In genomic region chr12:54191126-54191525, GRCh38 we compare ENCODE assay signal across 13 cellular contexts. TPM values are rescaled to one million over a fixed set of nuclear protein-coding genes. Genes with fewer than 3 reads are reported as not detected.
DNase-seq lines count a peak whose midpoint lies in the region; ATAC-seq and TF ChIP-seq lines count a peak whose summit lies in the region.
"Had no signal": no experiment of that assay in that cellular context is flagged by ENCODE, and none has a peak within 500 bp of the region (broad histone marks: within the 10 kb centered on the region; RNA-seq: fewer than 3 reads in every experiment).

No MANE protein-coding gene starts in this region.

- no peaks in the 10 kb centered on the region for H3K9me3 Mint-ChIP-seq in stimulated activated memory B cell treated with anti-CD40 and anti-IgM and Interleukin-4, amounts not matched to agents 10 μg/mL and 1 μg/mL and 100 μg/mL, for 72 hours
- H3K9me3 Mint-ChIP-seq: activated B cell treated with CpG ODN at 0.5 μM for 24 hours; activated naive CD8-positive, alpha-beta T cell treated with anti-CD3 and anti-CD28 coated beads, Interleukin-2, amount 10 ng/mL, durations not matched to agents 7 days and 5 days; activated T-helper 1 cell treated with anti-CD3 and anti-CD28 coated beads, Interleukin-12 subunit alpha, Interleukin-12 subunit beta, Interleukin-2, Interleukin-4 antibody, amounts not matched to agents 30 ng/mL and 10 ng/mL and 1 ng/mL, durations not matched to agents 14 hours and 24 hours and 36 hours had no signal

- H3K9me3 ChIP-seq in HCT116 (ENCODE audit: control insufficient read depth in 1 of 2, insufficient read depth in 1 of 2, low read depth in 1 of 2, low read length in 2 of 2) (no peaks in the 10 kb centered on the region), PC-9 (ENCODE audit: insufficient read depth, low read depth) (no peaks in the 10 kb centered on the region), smooth muscle cell (replicated peaks; ENCODE audit: low read depth) (no peaks in the 10 kb centered on the region), spleen (no peaks in the 10 kb centered on the region)
- H3K9me3 ChIP-seq: suprapubic skin had no signal

- intact Hi-C loops in HCT116 (cut with micrococcal nuclease) (loop anchor here (1.0 kb wide), 1 partner anchor 185 kb away; no protein-coding TSS in a partner anchor), PC-9 (cut with micrococcal nuclease; ENCODE audit: unreplicated experiment) (loop anchor here (1.0 to 5.0 kb wide), 4 partner anchors 159 to 494 kb away; no protein-coding TSS in a partner anchor), spleen (cut with DNase I; ENCODE audit: low total_unique reads) (loop anchor here (5.0 kb wide), 2 partner anchors 159 to 184 kb away; partner anchors contain the start of genes HOXC5 and HOXC8)

- H3K27me3 ChIP-seq in HCT116 (ENCODE audit: insufficient read depth, low read length) (no peaks in the 10 kb centered on the region), PC-9 (ENCODE audit: insufficient read depth, low read depth) (peaks cover 13% of the 10 kb centered on the region; the same call in 1 of the 2 replicates), smooth muscle cell (ENCODE audit: low read depth) (peaks cover 52% of the 10 kb centered on the region), spleen (replicated peaks in 1 of 7) (peaks cover 0 to 59% (median 19%) of the 10 kb centered on the region in 7 donors)

- H3K4me3 ChIP-seq in HCT116 (replicated peaks in 1 of 2; ENCODE audit: low read depth in 1 of 2, low read length in 2 of 2): no peak overlapping the region
- H3K4me3 ChIP-seq in PC-9: no peak overlapping the region
- no peak overlapping the region for H3K4me3 ChIP-seq in smooth muscle cell
- H3K4me3 ChIP-seq in spleen: no peak overlapping the region
- H3K4me3 ChIP-seq: suprapubic skin had no signal

- peak overlapping the region; percentile 67 for H3K4me2 ChIP-seq in HCT116 (ENCODE audit: low read length)
- peak overlapping the region; percentile 39; the same call in 1 of the 2 replicates for H3K4me2 ChIP-seq in PC-9
- H3K4me2 ChIP-seq in smooth muscle cell: no peak overlapping the region

- peak overlapping the region; percentile 0 for H3K27ac Mint-ChIP-seq in stimulated activated memory B cell treated with anti-CD40 and anti-IgM and Interleukin-4, amounts not matched to agents 10 μg/mL and 1 μg/mL and 100 μg/mL, for 72 hours
- H3K27ac Mint-ChIP-seq: activated B cell treated with CpG ODN at 0.5 μM for 24 hours; activated naive CD8-positive, alpha-beta T cell treated with anti-CD3 and anti-CD28 coated beads, Interleukin-2, amount 10 ng/mL, durations not matched to agents 7 days and 5 days; activated T-helper 1 cell treated with anti-CD3 and anti-CD28 coated beads, Interleukin-12 subunit alpha, Interleukin-12 subunit beta, Interleukin-2, Interleukin-4 antibody, amounts not matched to agents 30 ng/mL and 10 ng/mL and 1 ng/mL, durations not matched to agents 14 hours and 24 hours and 36 hours had no signal

- H3K79me2 ChIP-seq in HCT116 (ENCODE audit: insufficient read depth, low read length) (peaks cover 13% of the 10 kb centered on the region), PC-9 (ENCODE audit: low read depth) (peaks cover 13% of the 10 kb centered on the region), smooth muscle cell (ENCODE audit: low read depth) (peaks cover 4% of the 10 kb centered on the region)

- 30% methylated on average over 4 of the region's 4 CpGs for WGBS in smooth muscle cell (ENCODE audit: low lambda C conversion rate)
- WGBS in spleen, 5 donors: 37 to 53% (median 46%) methylated on average over 4 of the region's 4 CpGs

- no peak overlapping the region for H3K9ac ChIP-seq in HCT116 (ENCODE audit: low read length)
- no peak overlapping the region for H3K9ac ChIP-seq in smooth muscle cell (ENCODE audit: low read depth)

- TF ChIP-seq CTCF in HCT116 (IDR thresholded peaks at IDR 0.05 in 2 of 3, conservative IDR thresholded peaks at IDR 0.05 in 1 of 3; ENCODE audit: borderline replicate concordance in 1 of 3, insufficient read depth in 1 of 3, low read depth in 2 of 3, low read length in 2 of 3) (no peak), PC-9 (conservative IDR thresholded peaks at IDR 0.05) (no peak), smooth muscle cell (IDR thresholded peaks at IDR 0.05; ENCODE audit: borderline replicate concordance, insufficient read depth, poor library complexity, severe bottlenecking) (no peak), spleen (IDR thresholded peaks at IDR 0.05 in 8 of 11, conservative IDR thresholded peaks at IDR 0.05 in 3 of 11) (no peak)

- BruUV-seq in HCT116 (replicated peaks; lab: Mats Ljungman, UMichigan): no TSS peak
- BruUV-seq in PC-9 (replicated peaks; lab: Mats Ljungman, UMichigan): no TSS peak

- H3K36me3 ChIP-seq in HCT116 (ENCODE audit: control insufficient read depth in 1 of 2, insufficient read depth in 2 of 2, low read length in 2 of 2) (0 out of 4 replicates have a peak, but pooled peaks cover 0 to 3% of the 10 kb centered on the region in 2 experiments), PC-9 (ENCODE audit: low read depth) (no peaks in the 10 kb centered on the region), smooth muscle cell (ENCODE audit: low read depth) (no peaks in the 10 kb centered on the region), spleen (peaks cover 0 to 12% (median 0%) of the 10 kb centered on the region in 6 donors)
- H3K36me3 ChIP-seq: suprapubic skin had no signal

- DNase-seq in HCT116 (ENCODE audit: low read depth, low spot score) (no peak), PC-9 (no peak), fibroblast of peridontal ligament (ENCODE audit: extremely low read depth) (peak; percentile 12), smooth muscle cell (lab: John Stamatoyannopoulos, UW; ENCODE audit: unreplicated experiment) (no peak), spleen (no peak)
- no peak for DNase-seq in activated CD4-positive, CD25-positive, alpha-beta regulatory T cell treated with anti-CD3 and anti-CD28 coated beads, Interleukin-2, amount 50 U/mL, for 72 hours

- CTCF ChIA-PET in HCT116 (lab: Charles Lee) (interaction anchor here (0.8 to 4.5 kb wide), 16 partner anchors 9 to 445 kb away, joined by 3 to 38 read pairs (median 4); partner anchors contain the start of genes COPZ1, HOXC10 and HOXC5), PC-9 (lab: Charles Lee) (interaction anchor here (0.6 to 2.7 kb wide), 6 partner anchors 10 to 182 kb away, joined by 5 to 37 read pairs (median 9); partner anchors contain the start of genes HOXC5 and HOXC8)

- H4K20me1 ChIP-seq in HCT116 (ENCODE audit: insufficient read depth): no peaks in the 10 kb centered on the region
- no peaks in the 10 kb centered on the region for H4K20me1 ChIP-seq in PC-9 (ENCODE audit: insufficient read depth)
- H4K20me1 ChIP-seq in smooth muscle cell (ENCODE audit: low read depth): no peaks in the 10 kb centered on the region

- H2AFZ ChIP-seq in HCT116 (ENCODE audit: low read depth, low read length, poor library complexity, severe bottlenecking): peak overlapping the region; percentile 43
- no peak overlapping the region for H2AFZ ChIP-seq in PC-9
- no peak overlapping the region for H2AFZ ChIP-seq in smooth muscle cell (ENCODE audit: low read depth)

- no peak for ATAC-seq in HCT116
- no peak for ATAC-seq in stimulated activated memory B cell treated with anti-CD40 and anti-IgM and Interleukin-4, amounts not matched to agents 10 μg/mL and 1 μg/mL and 100 μg/mL, for 72 hours

- peaks cover 5 to 33% of the 10 kb centered on the region in 2 experiments for H3K4me1 ChIP-seq in HCT116 (ENCODE audit: control insufficient read depth in 1 of 2, insufficient read depth in 2 of 2, low read length in 2 of 2)
- peaks cover 32% of the 10 kb centered on the region for H3K4me1 ChIP-seq in PC-9 (replicated peaks; ENCODE audit: insufficient read depth)
- no peaks in the 10 kb centered on the region for H3K4me1 ChIP-seq in smooth muscle cell (ENCODE audit: low read depth)
- H3K4me1 ChIP-seq in spleen: peaks cover 12 to 53% (median 29%) of the 10 kb centered on the region in 6 donors

- H3K27ac ChIP-seq in HCT116 (ENCODE audit: low read depth, low read length) (peak overlapping the region; percentile 19; the same call in 1 of the 2 replicates), PC-9 (no peak overlapping the region), smooth muscle cell (ENCODE audit: low read depth) (no peak overlapping the region), spleen (no peak overlapping the region)
- H3K27ac ChIP-seq: C4-2B, dorsolateral prefrontal cortex, suprapubic skin had no signal

- TF ChIP-seq POLR2A in HCT116 (IDR thresholded peaks at IDR 0.05; ENCODE audit: borderline replicate concordance, extremely low read depth, insufficient read depth, insufficient read length) (no peak), spleen (IDR thresholded peaks at IDR 0.05) (no peak)

- peak overlapping the region; percentile 13 for H3K4me3 Mint-ChIP-seq in stimulated activated memory B cell treated with anti-CD40 and anti-IgM and Interleukin-4, amounts not matched to agents 10 μg/mL and 1 μg/mL and 100 μg/mL, for 72 hours
- H3K4me3 Mint-ChIP-seq: activated B cell treated with CpG ODN at 0.5 μM for 24 hours; activated naive CD8-positive, alpha-beta T cell treated with anti-CD3 and anti-CD28 coated beads, Interleukin-2, amount 10 ng/mL, durations not matched to agents 7 days and 5 days; activated T-helper 1 cell treated with anti-CD3 and anti-CD28 coated beads, Interleukin-12 subunit alpha, Interleukin-12 subunit beta, Interleukin-2, Interleukin-4 antibody, amounts not matched to agents 30 ng/mL and 10 ng/mL and 1 ng/mL, durations not matched to agents 14 hours and 24 hours and 36 hours had no signal

- peaks cover 8% of the 10 kb centered on the region for H3K36me3 Mint-ChIP-seq in stimulated activated memory B cell treated with anti-CD40 and anti-IgM and Interleukin-4, amounts not matched to agents 10 μg/mL and 1 μg/mL and 100 μg/mL, for 72 hours

- H3F3A ChIP-seq in PC-9 (ENCODE audit: insufficient read depth, low read depth): no peaks in the 10 kb centered on the region
- H3F3A ChIP-seq in smooth muscle cell (ENCODE audit: low read depth): no peaks in the 10 kb centered on the region

- POLR2A ChIA-PET in HCT116 (lab: Charles Lee): interaction anchor here (0.6 to 1.3 kb wide), 3 partner anchors 10 to 192 kb away, joined by 3 to 6 read pairs (median 4); no protein-coding TSS in a partner anchor
- POLR2A ChIA-PET in PC-9 (lab: Charles Lee; ENCODE audit: unreplicated experiment): interaction anchor here (0.6 kb wide), 2 partner anchors 134 to 459 kb away, joined by 3 to 12 read pairs; partner anchors contain the start of gene COPZ1

- peaks cover 32% of the 10 kb centered on the region for H3K27me3 Mint-ChIP-seq in stimulated activated memory B cell treated with anti-CD40 and anti-IgM and Interleukin-4, amounts not matched to agents 10 μg/mL and 1 μg/mL and 100 μg/mL, for 72 hours

- peaks cover 28% of the 10 kb centered on the region for H3K4me1 Mint-ChIP-seq in stimulated activated memory B cell treated with anti-CD40 and anti-IgM and Interleukin-4, amounts not matched to agents 10 μg/mL and 1 μg/mL and 100 μg/mL, for 72 hours

- RAD21 ChIA-PET in HCT116 (lab: Charles Lee; ENCODE audit: low non-redundant PET in 1 of 2, low total read pairs in 2 of 2, uncharacterized antibody in 2 of 2, unreplicated experiment in 2 of 2): interaction anchor here (0.8 to 1.5 kb wide), 6 partner anchors 10 to 185 kb away, joined by 5 to 9 read pairs (median 8); partner anchors contain the start of gene HOXC5 (in 2 of the 2)

- H3K9me2 ChIP-seq in HCT116 (ENCODE audit: insufficient read depth) (no peaks in the 10 kb centered on the region), PC-9 (ENCODE audit: insufficient read depth) (no peaks in the 10 kb centered on the region)

- no peak for TF ChIP-seq RAD21 in HCT116 (IDR thresholded peaks at IDR 0.05; ENCODE audit: low read depth)

RNA-seq across cellular contexts. Expression of gene SMUG1, which starts 2.3 kb away (rescaled TPM):
- total RNA-seq in HCT116 (2021; ENCODE audit: unreplicated experiment) (43.6 TPM), PC-9 (2021) (37.8 and 53.7 TPM in 2 replicates), smooth muscle cell (36.7 and 39.4 TPM in 2 replicates), spleen (10 to 100 TPM; 20.9 to 36.3 (median 23.1) TPM)
- 32.0 and 43.0 TPM in 2 replicates for polyA plus RNA-seq in HCT116 (2012)
- polyA plus RNA-seq in smooth muscle cell (40.5 and 49.2 TPM in 2 replicates), spleen (10 to 100 TPM; 24.0 to 42.2 (median 37.4) TPM)
